ENCODE assay signal across 1 cellular context in genomic region chr5:159780246-159780645, GRCh38.
TF ChIP-seq lines count a peak whose summit lies in the region.

No MANE protein-coding gene starts in this region.

TF ChIP-seq in SK-N-SH, 30 proteins besides CTCF, POLR2A, EP300 and RAD21 (continued from another document):
- no peak for TF ChIP-seq PBX3 (IDR thresholded peaks at IDR 0.05)
- TF ChIP-seq SMC3 (IDR thresholded peaks at IDR 0.05; ENCODE audit: low read depth, low read length): no peak
- no peak for TF ChIP-seq TAF1 (IDR thresholded peaks at IDR 0.05; ENCODE audit: borderline replicate concordance, low read depth, low read length)
